Comparison of ENCODE assay signal across 14 cellular contexts in genomic region chr12:32944195-32944594, GRCh38. TPM values are rescaled to one million over a fixed set of nuclear protein-coding genes. Genes with fewer than 3 reads are reported as not detected.
"Had no signal": no experiment of that assay in that cellular context is flagged by ENCODE, and none has a peak within 500 bp of the region (broad histone marks: within the 10 kb centered on the region; RNA-seq: fewer than 3 reads in every experiment).

No MANE protein-coding gene starts in this region.

- H3K4me1 ChIP-seq: ascending aorta, left ventricle myocardium inferior, psoas muscle, tibial nerve, vagina had no signal

- H3K9me3 ChIP-seq: ascending aorta, left ventricle myocardium inferior, ovary, psoas muscle, tibial nerve, vagina had no signal

- H3K4me3 ChIP-seq: ascending aorta, left ventricle myocardium inferior, ovary, psoas muscle, tibial nerve, vagina had no signal

- H3K27me3 ChIP-seq: ascending aorta, ovary, tibial nerve, vagina had no signal

- H3K27ac ChIP-seq: ascending aorta, left ventricle myocardium inferior, ovary, psoas muscle, tibial nerve, vagina, WERI-Rb-1 had no signal

- H3K36me3 ChIP-seq: ascending aorta, left ventricle myocardium inferior, ovary, tibial nerve, vagina, WERI-Rb-1 had no signal

- ATAC-seq: psoas muscle, right cardiac atrium, T-helper 17 cell had no signal

- DNase-seq: activated CD4-positive, alpha-beta T cell treated with anti-CD3 and anti-CD28 coated beads for 1 hour; activated gamma-delta T cell; dermis blood vessel endothelial cell; effector memory CD4-positive, alpha-beta T cell; foreskin melanocyte; left ventricle myocardium inferior; ovary; psoas muscle; right cardiac atrium; T-helper 17 cell; WERI-Rb-1 had no signal

RNA-seq across cellular contexts. Expression of gene PKP2, which starts 47.6 kb away (rescaled TPM):
- total RNA-seq: ascending aorta had no signal
